ENCODE assay signal across 8 cellular contexts in genomic region chr20:11274137-11274536, GRCh38.
DNase-seq lines count a peak whose midpoint lies in the region; ATAC-seq, FAIRE-seq and TF ChIP-seq lines count a peak whose summit lies in the region.

No MANE protein-coding gene starts in this region.

- H3K36me3 Mint-ChIP-seq in T-helper 17 cell (ENCODE audit: low read depth), result no peaks in the 10 kb centered on the region

- peak; percentile 96 for FAIRE-seq in GM12878 (lab: Jason Lieb, UNC)

- TF ChIP-seq CTCF in GM10266 (IDR thresholded peaks at IDR 0.05; ENCODE audit: control insufficient read depth, insufficient read depth, low read depth, missing control alignments) (peak; percentile 59), GM12878 (IDR thresholded peaks at IDR 0.05 in 2 of 3, conservative IDR thresholded peaks at IDR 0.05 in 1 of 3; ENCODE audit: control insufficient read depth in 2 of 3, extremely low read depth in 1 of 3, insufficient read depth in 1 of 3, low read depth in 3 of 3, low read length in 3 of 3) (peak; percentile 51 to 84 (median 54); a peak in 5 of 6 replicates), tibial artery (IDR thresholded peaks at IDR 0.05) (peak; percentile 58 to 66)

- H3K4me3 ChIP-seq in GM12878 (no peak overlapping the region), tibial artery (no peak overlapping the region)

- no peak for TF ChIP-seq POLR2A in GM12878 (IDR thresholded peaks at IDR 0.05; ENCODE audit: low read depth, low read length)

- WGBS in GM12878 (ENCODE audit: insufficient coverage, insufficient replicate concordance, low lambda C conversion rate, missing lambda C conversion rate), result 27% methylated on average over 5 of the region's 5 CpGs

- H3K27me3 Mint-ChIP-seq in T-helper 17 cell, result peaks cover 4% of the 10 kb centered on the region

- no peaks in the 10 kb centered on the region; the same call in 2 of the 3 replicates for H3K9me3 ChIP-seq in GM12878 (replicated peaks; ENCODE audit: control insufficient read depth, insufficient read depth, low read length)
- H3K9me3 ChIP-seq in tibial artery, result no peaks in the 10 kb centered on the region
- H3K9me3 ChIP-seq in T-helper 17 cell (ENCODE audit: control insufficient read depth, low read length, poor library complexity, severe bottlenecking), result no peaks in the 10 kb centered on the region

- no peaks in the 10 kb centered on the region for H4K20me1 ChIP-seq in GM12878 (ENCODE audit: control insufficient read depth, insufficient read depth)

- H3K4me1 ChIP-seq in GM12878 (ENCODE audit: control insufficient read depth, insufficient read depth, low read length) (no peaks in the 10 kb centered on the region; the same call in 1 of the 2 replicates), tibial artery (peaks cover 0 to 10% (median 0%) of the 10 kb centered on the region in 4 donors)

- ATAC-seq in HG03442 (IDR thresholded peaks at IDR 0.05; ENCODE audit: unreplicated experiment) (peak; percentile 70), GM12878 (peak; percentile 94), T-helper 17 cell (no peak)

- H2AFZ ChIP-seq in GM12878 (ENCODE audit: control insufficient read depth, low read depth, low read length), result no peak overlapping the region

- H3K36me3 ChIP-seq in GM12878 (ENCODE audit: control insufficient read depth in 2 of 2, insufficient read depth in 2 of 2, low read length in 1 of 2) (no peaks in the 10 kb centered on the region), tibial artery (no peaks in the 10 kb centered on the region)

- TF ChIP-seq RAD21 in GM12878 (IDR thresholded peaks at IDR 0.05; ENCODE audit: insufficient read depth, low read depth, low read length), result peak; percentile 94

- no peak overlapping the region for H3K9ac ChIP-seq in GM12878 (ENCODE audit: control insufficient read depth, insufficient read depth, low read length)

- H3K4me3 Mint-ChIP-seq in T-helper 17 cell, result no peak overlapping the region

- POLR2A ChIA-PET in GM12878 (lab: Charles Lee), result interaction anchor here (0.6 kb wide), 1 partner anchor 62 kb away, joined by 3 read pairs; no protein-coding TSS in a partner anchor

- H3K27ac ChIP-seq in GM12878 (ENCODE audit: control insufficient read depth, insufficient read depth) (no peak overlapping the region), tibial artery (no peak overlapping the region)

- H3K4me2 ChIP-seq in GM12878 (ENCODE audit: control insufficient read depth, insufficient read depth), result no peak overlapping the region

- no peaks in the 10 kb centered on the region for H3K79me2 ChIP-seq in GM12878 (ENCODE audit: control insufficient read depth, insufficient read depth, low read length)

- no peak for TF ChIP-seq EP300 in GM12878 (IDR thresholded peaks at IDR 0.05; ENCODE audit: borderline replicate concordance in 1 of 2, control insufficient read depth in 1 of 2, low read depth in 2 of 2, low read length in 2 of 2)

- no TSS peak for BruUV-seq in GM12878 (replicated peaks; lab: Mats Ljungman, UMichigan)

- no peak overlapping the region for H3K27ac Mint-ChIP-seq in T-helper 17 cell

- CTCF ChIA-PET in GM12878 (lab: Yijun Ruan, JAX), result interaction anchor here (0.8 to 2.7 kb wide), 16 partner anchors 13 to 1296 kb away, joined by 3 to 18 read pairs (median 4); no protein-coding TSS in a partner anchor

- DNase-seq in GM10266 (ENCODE audit: extremely low spot score) (peak; percentile 58), NCI-H510A (lab: John Stamatoyannopoulos, UW) (peak; percentile 55), GM12878 (ENCODE audit: low read depth, low spot score) (no peak), inferior parietal cortex (ENCODE audit: extremely low spot score) (peak; percentile 86), tibial artery (peak in 1 of 2 donors; percentile 32), T-helper 9 cell (no peak), T-helper 17 cell (no peak)

- in situ Hi-C loops in GM12878 (cut with MboI), result loop anchor here (5.0 kb wide), 2 partner anchors 602 to 722 kb away; partner anchors contain the start of gene JAG1

- H3K27me3 ChIP-seq in GM12878 (replicated peaks in 1 of 2; ENCODE audit: control insufficient read depth in 2 of 2, insufficient read depth in 2 of 2, low read length in 1 of 2) (no peaks in the 10 kb centered on the region), tibial artery (peaks cover 0 to 2% of the 10 kb centered on the region in 2 donors)

- H3K4me1 Mint-ChIP-seq in T-helper 17 cell, result peaks cover 2% of the 10 kb centered on the region

- SMC1A ChIA-PET in GM12878 (lab: Charles Lee; ENCODE audit: uncharacterized antibody, unreplicated experiment), result interaction anchor here (0.7 to 3.0 kb wide), 10 partner anchors 13 to 958 kb away, joined by 3 to 11 read pairs (median 4); no protein-coding TSS in a partner anchor

- RAD21 ChIA-PET in GM12878 (lab: Charles Lee; ENCODE audit: unreplicated experiment), result interaction anchor here (0.8 to 1.2 kb wide), 6 partner anchors 68 to 721 kb away, joined by 3 to 9 read pairs (median 4); no protein-coding TSS in a partner anchor

- intact Hi-C loops in GM12878 (cut with micrococcal nuclease; ENCODE audit: unreplicated experiment) (loop anchor here (1.0 to 10.0 kb wide), 4 partner anchors 270 to 721 kb away; no protein-coding TSS in a partner anchor), tibial artery (cut with DNase I; ENCODE audit: low total_unique reads) (loop anchor here (5.0 to 10.0 kb wide), 3 partner anchors 271 to 1299 kb away; no protein-coding TSS in a partner anchor)

TF ChIP-seq in GM12878, 131 proteins besides CTCF, POLR2A, EP300 and RAD21 (continues in another document):
- TF ChIP-seq BMI1 (IDR thresholded peaks at IDR 0.05; ENCODE audit: borderline replicate concordance), result no peak
- no peak for TF ChIP-seq ZBTB4 (CRISPR knock-in tag; IDR thresholded peaks at IDR 0.05)
- TF ChIP-seq IKZF1 (conservative IDR thresholded peaks at IDR 0.05), result peak; percentile 16; the same call in 1 of the 2 replicates
- TF ChIP-seq POU2F2 (IDR thresholded peaks at IDR 0.05; ENCODE audit: borderline replicate concordance, low read depth, low read length), result peak; percentile 17; the same call in 1 of the 3 replicates
- no peak for TF ChIP-seq PAX5 (IDR thresholded peaks at IDR 0.05; ENCODE audit: borderline replicate concordance, low read depth, low read length)
- TF ChIP-seq ZNF384 (IDR thresholded peaks at IDR 0.05; ENCODE audit: borderline replicate concordance, low read depth, low read length), result no peak
- no peak for TF ChIP-seq MTA2 (IDR thresholded peaks at IDR 0.05; ENCODE audit: low read depth)
- TF ChIP-seq ZNF24 (IDR thresholded peaks at IDR 0.05), result 0 out of 2 replicates have a peak, but pooled peaks have one; percentile 26
- no peak for TF ChIP-seq TARDBP (IDR thresholded peaks at IDR 0.05; ENCODE audit: borderline replicate concordance)
- TF ChIP-seq YY1 (IDR thresholded peaks at IDR 0.05; ENCODE audit: low read depth, low read length), result 0 out of 2 replicates have a peak, but pooled peaks have one; percentile 30
- no peak for TF ChIP-seq BCL3 (IDR thresholded peaks at IDR 0.05; ENCODE audit: borderline replicate concordance, insufficient read depth, low read depth, low read length, poor library complexity, severe bottlenecking)
- peak; percentile 83 for TF ChIP-seq SMC3 (IDR thresholded peaks at IDR 0.05; ENCODE audit: borderline replicate concordance, low read length)
- no peak for TF ChIP-seq NBN (IDR thresholded peaks at IDR 0.05)

Comparison
In these comparisons a context has a peak if more than half of its experiments do, and no peak if none do; other contexts are left out.
1. DNase-seq: peak in GM10266 (single experiment), NCI-H510A (single experiment) and inferior parietal cortex (single experiment); none in GM12878 (single experiment), T-helper 9 cell (single experiment) and T-helper 17 cell (0 of 3).
2. Peak in every context shown above with its lines, with median percentiles within 50 percentile points of each other: CTCF ChIP-seq.